Comparison of ENCODE assay signal across 27 cellular contexts in the genomic region with DNA sequence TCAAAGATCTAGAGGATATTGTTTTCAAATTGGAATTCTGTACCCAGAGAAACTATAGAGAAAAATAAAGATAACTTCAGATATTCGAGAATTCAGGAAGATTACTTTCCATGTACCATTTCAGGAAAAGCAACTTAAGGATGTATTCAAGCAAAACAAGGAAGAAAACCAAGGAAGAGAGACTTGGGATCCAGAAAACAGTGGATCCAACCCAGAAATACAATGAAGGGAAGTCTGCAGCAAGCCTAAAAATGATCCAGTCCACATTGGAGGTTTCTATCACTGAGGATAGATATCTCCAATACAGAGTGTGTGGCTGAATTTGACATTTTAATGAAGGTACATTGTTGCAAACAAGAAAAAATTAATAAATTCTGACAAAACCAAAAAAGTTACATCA.
DNase-seq lines count a peak whose midpoint lies in the region; ATAC-seq, FAIRE-seq and TF ChIP-seq lines count a peak whose summit lies in the region.
"Had no signal": no experiment of that assay in that cellular context is flagged by ENCODE, and none has a peak within 500 bp of the region (broad histone marks: within the 10 kb centered on the region; RNA-seq: fewer than 3 reads in every experiment).

No MANE protein-coding gene starts in this region.

- TF ChIP-seq CTCF in HepG2 (CRISPR knock-in tag; IDR thresholded peaks at IDR 0.05) (no peak), right lobe of liver (IDR thresholded peaks at IDR 0.05) (no peak), HEK293 (tag by site-specific recombination; IDR thresholded peaks at IDR 0.05) (no peak), K562 (IDR thresholded peaks at IDR 0.05 in 2 of 3, conservative IDR thresholded peaks at IDR 0.05 in 1 of 3; ENCODE audit: insufficient read depth in 2 of 3, low read depth in 1 of 3, low read length in 3 of 3) (no peak), endodermal cell (conservative IDR thresholded peaks at IDR 0.05) (no peak), neural progenitor cell (IDR thresholded peaks at IDR 0.05) (no peak)

- DNase-seq in HepG2 (ENCODE audit: low spot score) (no peak), right lobe of liver (no peak), K562 (ENCODE audit: extremely low read depth in 1 of 4, low spot score in 3 of 4) (no peak), endodermal cell (no peak), foreskin melanocyte (no peak), neural progenitor cell (ENCODE audit: low spot score) (no peak)
- DNase-seq in activated T-cell treated with anti-CD3 and anti-CD28 coated beads, Interleukin-2, amount 50 U/mL, for 48 hours = no peak
- DNase-seq: ACHN; BE2C; C1 segment of cervical spinal cord; CD4-positive, alpha-beta memory T cell; CD4-positive, CD25-positive, alpha-beta regulatory T cell; CD8-positive, alpha-beta memory T cell; COR-L47; DMS 273 treated with DMSO at 0.1 percent for 48 hours; DMS153; DMS53; DMS79; DND-41; EL; GDM1 had no signal

- ATAC-seq in HepG2 = no peak
- ATAC-seq in right lobe of liver = no peak
- no peak for ATAC-seq in K562
- ATAC-seq: GM12878 had no signal

- no peak overlapping the region for H3K4me3 ChIP-seq in HepG2 (replicated peaks in 1 of 3; ENCODE audit: insufficient read depth in 1 of 3, low read depth in 2 of 3, low read length in 3 of 3)
- no peak overlapping the region for H3K4me3 ChIP-seq in right lobe of liver
- H3K4me3 ChIP-seq in HEK293 (ENCODE audit: low read depth, low read length) = no peak overlapping the region
- no peak overlapping the region for H3K4me3 ChIP-seq in K562
- H3K4me3 ChIP-seq in endodermal cell (ENCODE audit: low read length) = peak overlapping the region; percentile 48
- no peak overlapping the region for H3K4me3 ChIP-seq in neural progenitor cell
- H3K4me3 ChIP-seq: BLaER1, GM12878 had no signal

- H3K9me3 Mint-ChIP-seq in endodermal cell (peaks cover 21% of the 10 kb centered on the region), neural progenitor cell (peaks cover 23% of the 10 kb centered on the region)

- H3K9me1 ChIP-seq in K562 (ENCODE audit: control insufficient read depth, insufficient read depth, low read length) = no peaks in the 10 kb centered on the region

- H3K9me3 ChIP-seq in HepG2 (ENCODE audit: low read length) (peaks cover 4% of the 10 kb centered on the region; the same call in 1 of the 2 replicates), right lobe of liver (no peaks in the 10 kb centered on the region), HEK293 (ENCODE audit: control insufficient read depth, insufficient read depth, low read depth, low read length) (no peaks in the 10 kb centered on the region), K562 (replicated peaks; ENCODE audit: control insufficient read depth, insufficient read depth, low read depth, low read length) (no peaks in the 10 kb centered on the region; the same call in 1 of the 2 replicates), endodermal cell (ENCODE audit: control insufficient read depth, low read length) (peaks cover 29% of the 10 kb centered on the region), neural progenitor cell (ENCODE audit: low read depth) (no peaks in the 10 kb centered on the region)
- H3K9me3 ChIP-seq: BE2C had no signal

- in situ Hi-C loops in HepG2 (cut with HindIII; ENCODE audit: extremely low pct_ligation_motif_present, low pct_unique_long_range_greater_than_20kb) = no loop called here
- in situ Hi-C loops in K562 (cut with MboI) = no loop called here

- FAIRE-seq in HepG2 (lab: Jason Lieb, UNC) (peak; percentile 4), K562 (lab: Jason Lieb, UNC) (no peak)
- FAIRE-seq: GM12878, GM18507 had no signal

- H3K27me3 ChIP-seq in HepG2 (ENCODE audit: control insufficient read depth in 1 of 2, insufficient read depth in 2 of 2, low read length in 2 of 2) (peaks cover 10 to 59% of the 10 kb centered on the region in 2 experiments; a peak in 4 of 5 replicates), right lobe of liver (no peaks in the 10 kb centered on the region), K562 (ENCODE audit: control insufficient read depth in 2 of 2, insufficient read depth in 2 of 2, low read length in 2 of 2) (peaks cover 10 to 18% of the 10 kb centered on the region in 2 experiments; a peak in 4 of 5 replicates), endodermal cell (ENCODE audit: control insufficient read depth, insufficient read depth, low read length, poor library complexity, severe bottlenecking) (no peaks in the 10 kb centered on the region), neural progenitor cell (no peaks in the 10 kb centered on the region)
- H3K27me3 ChIP-seq: BLaER1 had no signal

- H3K4me1 Mint-ChIP-seq in endodermal cell (no peaks in the 10 kb centered on the region), neural progenitor cell (no peaks in the 10 kb centered on the region)
- H3K4me1 Mint-ChIP-seq: CD14-positive monocyte; CD4-positive, alpha-beta memory T cell; CD4-positive, CD25-positive, alpha-beta regulatory T cell; CD8-positive, alpha-beta memory T cell had no signal

- TF ChIP-seq POLR2A in HepG2 (IDR thresholded peaks at IDR 0.05; ENCODE audit: insufficient read depth in 1 of 2, low read depth in 2 of 2, low read length in 2 of 2) (no peak), right lobe of liver (IDR thresholded peaks at IDR 0.05) (no peak), K562 (conservative IDR thresholded peaks at IDR 0.05) (no peak)

- H3K9ac ChIP-seq in HepG2 (ENCODE audit: insufficient read depth, low read depth, low read length) (no peak overlapping the region), K562 (ENCODE audit: insufficient read depth in 1 of 2, low read depth in 2 of 2, low read length in 2 of 2) (no peak overlapping the region), endodermal cell (ENCODE audit: extremely low read depth, low read length, poor library complexity, severe bottlenecking) (no peak overlapping the region), neural progenitor cell (no peak overlapping the region)
- H3K9ac ChIP-seq: BLaER1 had no signal

- CTCF ChIA-PET in HepG2 (lab: Yijun Ruan, JAX; ENCODE audit: low intra/inter-chr PET ratio, low total read pairs) = no interaction called here
- CTCF ChIA-PET in HEK293 (lab: Yijun Ruan, JAX) = interaction anchor here (0.6 kb wide), 1 partner anchor 130 kb away, joined by 3 read pairs; no protein-coding TSS in a partner anchor
- CTCF ChIA-PET in K562 (lab: Yijun Ruan, JAX; ENCODE audit: low intra/inter-chr PET ratio) = no interaction called here

- BruUV-seq in HepG2 (replicated peaks; lab: Mats Ljungman, UMichigan) (no TSS peak), K562 (replicated peaks; lab: Mats Ljungman, UMichigan) (no TSS peak)

- TF ChIP-seq RAD21 in HepG2 (CRISPR knock-in tag; IDR thresholded peaks at IDR 0.05) (no peak), K562 (CRISPR knock-in tag; conservative IDR thresholded peaks at IDR 0.05 in 1 of 2, IDR thresholded peaks at IDR 0.05 in 1 of 2) (no peak)

- no peaks in the 10 kb centered on the region for H3F3A ChIP-seq in neural progenitor cell (ENCODE audit: low read depth)

- H4K20me1 ChIP-seq in HepG2 (ENCODE audit: insufficient read depth, low read length) (no peaks in the 10 kb centered on the region), K562 (replicated peaks; ENCODE audit: control insufficient read depth, insufficient read depth, low read length) (no peaks in the 10 kb centered on the region), neural progenitor cell (ENCODE audit: low read depth) (no peaks in the 10 kb centered on the region)
- H4K20me1 ChIP-seq: BLaER1 had no signal

- WGBS in HepG2 (ENCODE audit: low lambda C conversion rate) = 0% methylated on average over 1 of the region's 1 CpG
- 16% methylated on average over 1 of the region's 1 CpG for WGBS in right lobe of liver (ENCODE audit: insufficient coverage, low coverage, low lambda C conversion rate, missing lambda C conversion rate)
- WGBS in K562 (ENCODE audit: insufficient coverage, low coverage, missing lambda C conversion rate) = 6% methylated on average over 1 of the region's 1 CpG
- 80% methylated on average over 1 of the region's 1 CpG; no CpG with 5 or more reads in 1 of the 2 experiments for WGBS in endodermal cell (ENCODE audit: insufficient coverage in 1 of 2, insufficient read length in 1 of 2), 2 experiments

- H3K4me3 Mint-ChIP-seq in endodermal cell (no peak overlapping the region), neural progenitor cell (no peak overlapping the region)
- H3K4me3 Mint-ChIP-seq: CD14-positive monocyte; CD4-positive, alpha-beta memory T cell; CD4-positive, CD25-positive, alpha-beta regulatory T cell; CD8-positive, alpha-beta memory T cell had no signal

- H3K4me2 ChIP-seq in HepG2 (ENCODE audit: low read depth, low read length) = no peak overlapping the region
- H3K4me2 ChIP-seq in K562 (ENCODE audit: insufficient read depth, low read length) = no peak overlapping the region
- no peak overlapping the region for H3K4me2 ChIP-seq in neural progenitor cell
- H3K4me2 ChIP-seq: BLaER1 had no signal

- TF ChIP-seq EP300 in HepG2 (IDR thresholded peaks at IDR 0.05; ENCODE audit: low read depth in 2 of 2, low read length in 2 of 2) (no peak), HepG2 (CRISPR knock-in tag; IDR thresholded peaks at IDR 0.05; ENCODE audit: borderline replicate concordance) (no peak), K562 (IDR thresholded peaks at IDR 0.05; ENCODE audit: low read length) (no peak)

- H3K4me1 ChIP-seq in HepG2 (ENCODE audit: insufficient read depth, low read length) = no peaks in the 10 kb centered on the region
- H3K4me1 ChIP-seq in right lobe of liver = no peaks in the 10 kb centered on the region
- no peaks in the 10 kb centered on the region for H3K4me1 ChIP-seq in HEK293 (ENCODE audit: control insufficient read depth, insufficient read depth, low read length)
- H3K4me1 ChIP-seq in K562 (replicated peaks in 1 of 2; ENCODE audit: control insufficient read depth in 2 of 2, insufficient read depth in 2 of 2, low read length in 2 of 2) = no peaks in the 10 kb centered on the region
- no peaks in the 10 kb centered on the region for H3K4me1 ChIP-seq in endodermal cell (ENCODE audit: control insufficient read depth, insufficient read depth, low read length)
- no peaks in the 10 kb centered on the region for H3K4me1 ChIP-seq in neural progenitor cell
- H3K4me1 ChIP-seq: BE2C, BLaER1 had no signal

- H3K36me3 ChIP-seq in HepG2 (replicated peaks in 1 of 2; ENCODE audit: control insufficient read depth in 1 of 2, insufficient read depth in 2 of 2, low read length in 2 of 2) = no peaks in the 10 kb centered on the region
- H3K36me3 ChIP-seq in right lobe of liver = no peaks in the 10 kb centered on the region
- H3K36me3 ChIP-seq in HEK293 (ENCODE audit: control insufficient read depth in 2 of 2, insufficient read depth in 1 of 2, low read length in 2 of 2) = peaks cover 0 to 4% of the 10 kb centered on the region in 2 experiments; a peak in 1 of 3 replicates
- no peaks in the 10 kb centered on the region for H3K36me3 ChIP-seq in K562 (ENCODE audit: control insufficient read depth, insufficient read depth, low read length)
- peaks cover 80% of the 10 kb centered on the region for H3K36me3 ChIP-seq in endodermal cell (ENCODE audit: control insufficient read depth, insufficient read depth, low read length)
- H3K36me3 ChIP-seq in neural progenitor cell = no peaks in the 10 kb centered on the region
- H3K36me3 ChIP-seq: BE2C, BLaER1 had no signal

- H3K27ac Mint-ChIP-seq in endodermal cell (no peak overlapping the region), neural progenitor cell (no peak overlapping the region)
- H3K27ac Mint-ChIP-seq: CD14-positive monocyte; CD4-positive, alpha-beta memory T cell; CD4-positive, CD25-positive, alpha-beta regulatory T cell; CD8-positive, alpha-beta memory T cell had no signal

- H3K27ac ChIP-seq in HepG2 (ENCODE audit: extremely low read length, insufficient read depth, low read length) (no peak overlapping the region), right lobe of liver (no peak overlapping the region), HEK293 (ENCODE audit: extremely low read depth, low read depth, low read length) (no peak overlapping the region), K562 (ENCODE audit: extremely low read depth, low read depth, low read length) (no peak overlapping the region), endodermal cell (ENCODE audit: low read depth, low read length) (no peak overlapping the region), neural progenitor cell (no peak overlapping the region)
- H3K27ac ChIP-seq: 22Rv1, BLaER1 had no signal

- intact Hi-C loops in HepG2 (cut with micrococcal nuclease; ENCODE audit: unreplicated experiment) = no loop called here
- intact Hi-C loops in right lobe of liver (cut with DNase I) = no loop called here
- intact Hi-C loops in K562 (cut with micrococcal nuclease) = no loop called here

- H3K36me3 Mint-ChIP-seq in endodermal cell (ENCODE audit: low read depth) = peaks cover 70% of the 10 kb centered on the region
- H3K36me3 Mint-ChIP-seq in neural progenitor cell = no peaks in the 10 kb centered on the region
- H3K36me3 Mint-ChIP-seq: CD14-positive monocyte; CD8-positive, alpha-beta memory T cell had no signal

- H3K27me3 Mint-ChIP-seq in endodermal cell (ENCODE audit: insufficient read depth) (no peaks in the 10 kb centered on the region), neural progenitor cell (ENCODE audit: insufficient read depth, low read depth) (peaks cover 4% of the 10 kb centered on the region)

- H3K79me2 ChIP-seq in HepG2 (ENCODE audit: insufficient read depth, low read length) (no peaks in the 10 kb centered on the region), K562 (ENCODE audit: control insufficient read depth, insufficient read depth, low read length) (no peaks in the 10 kb centered on the region), neural progenitor cell (ENCODE audit: low read depth) (no peaks in the 10 kb centered on the region)

- POLR2A ChIA-PET in HepG2 (lab: Yijun Ruan, JAX) (no interaction called here), HEK293 (lab: Yijun Ruan, JAX) (no interaction called here), K562 (lab: Yijun Ruan, JAX) (no interaction called here)

- no peak overlapping the region for H2AFZ ChIP-seq in HepG2 (ENCODE audit: low read length)
- no peak overlapping the region for H2AFZ ChIP-seq in K562 (ENCODE audit: low read depth, low read length)
- no peak overlapping the region for H2AFZ ChIP-seq in neural progenitor cell (replicated peaks)
